ENCODE assay signal across 12 cellular contexts in genomic region chr7:20439384-20439783, GRCh38.
A peak's percentile ranks its signal among the peaks of the same experiment; 100 is the strongest.
DNase-seq lines count a peak whose midpoint lies in the region; TF ChIP-seq lines count a peak whose summit lies in the region.
"Had no signal": no experiment of that assay in that cellular context is flagged by ENCODE, and none has a peak within 500 bp of the region (broad histone marks: within the 10 kb centered on the region; RNA-seq: fewer than 3 reads in every experiment).

No MANE protein-coding gene starts in this region.

- no peak overlapping the region for H3K4me3 ChIP-seq in vagina

- peak overlapping the region; percentile 35 for H3K27ac ChIP-seq in VCaP
- peak overlapping the region; percentile 15 for H3K27ac ChIP-seq in vagina

- no peaks in the 10 kb centered on the region for H3K9me3 ChIP-seq in vagina
- H3K9me3 ChIP-seq: BE2C had no signal

- TF ChIP-seq POLR2A in vagina (IDR thresholded peaks at IDR 0.05) = no peak

- peaks cover 38% of the 10 kb centered on the region for H3K4me1 ChIP-seq in vagina

- peak; percentile 27 for DNase-seq in D341Med (ENCODE audit: low spot score)
- peak; percentile 9 for DNase-seq in NCI-H226
- no peak for DNase-seq in vagina (ENCODE audit: extremely low spot score in 2 of 2)
- no peak for DNase-seq in mesenteric fat pad (ENCODE audit: low spot score)
- DNase-seq in HuH-7.5 (ENCODE audit: low spot score) = no peak
- DNase-seq in NCI-H1694 treated with DMSO at 0.1 percent for 48 hours (lab: John Stamatoyannopoulos, UW) = no peak
- DNase-seq: BE2C, DMS153, GOT3, NCI-H774, RPMI8226 had no signal

- intact Hi-C loops in vagina (cut with DNase I) = no loop called here

- H3K36me3 ChIP-seq in vagina = no peaks in the 10 kb centered on the region
- H3K36me3 ChIP-seq: BE2C had no signal

- H3K27me3 ChIP-seq in vagina = no peaks in the 10 kb centered on the region
- H3K27me3 ChIP-seq: BE2C had no signal

- TF ChIP-seq CTCF in VCaP (conservative IDR thresholded peaks at IDR 0.05) = no peak
- TF ChIP-seq CTCF in vagina (IDR thresholded peaks at IDR 0.05) = no peak

Comparison
In these comparisons a context has a peak if more than half of its experiments do, and no peak if none do; other contexts are left out.
1. DNase-seq: peak in D341Med (single experiment) and NCI-H226 (single experiment); none in vagina (0 of 2), mesenteric fat pad (single experiment), HuH-7.5 (single experiment) and NCI-H1694 treated with DMSO at 0.1 percent for 48 hours (single experiment).